In the genomic region with DNA sequence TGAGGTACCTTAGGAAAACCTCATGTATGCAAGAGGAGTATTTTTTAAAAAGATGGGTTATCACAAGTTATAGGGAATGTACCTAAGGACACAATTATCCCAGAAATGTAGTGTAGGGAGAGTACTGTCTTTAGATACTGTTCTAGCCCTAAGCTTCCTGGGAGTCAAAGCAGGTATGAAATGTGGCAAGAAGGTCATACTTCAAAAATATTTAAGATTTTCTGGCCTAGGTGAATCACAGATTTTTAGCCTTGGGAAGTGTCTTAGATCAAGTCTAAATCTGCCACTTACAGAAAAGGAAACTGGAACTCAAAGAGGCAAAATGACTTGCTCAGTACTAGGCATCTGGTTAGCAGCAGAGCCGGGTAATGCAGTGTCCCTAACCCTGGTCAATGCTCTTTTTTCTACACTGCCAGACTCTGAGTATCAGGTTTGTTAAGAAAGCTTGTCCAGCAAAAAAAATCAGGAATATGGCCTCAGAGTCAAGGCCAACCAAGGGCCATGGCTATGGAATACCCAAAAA, we compare ENCODE assay signal across 22 cellular contexts. TPM values are rescaled to one million over a fixed set of nuclear protein-coding genes. Genes with fewer than 3 reads are reported as not detected.
DNase-seq lines count a peak whose midpoint lies in the region; ATAC-seq and TF ChIP-seq lines count a peak whose summit lies in the region.
"Had no signal": no experiment of that assay in that cellular context is flagged by ENCODE, and none has a peak within 500 bp of the region (broad histone marks: within the 10 kb centered on the region; RNA-seq: fewer than 3 reads in every experiment).

No MANE protein-coding gene starts in this region.

- H3K9ac ChIP-seq in BLaER1: 0 out of 2 replicates have a peak overlapping the region, but pooled peaks have one; percentile 27

- H3K4me2 ChIP-seq in BLaER1: peak overlapping the region; percentile 85

- H3K36me3 ChIP-seq in BLaER1: peaks cover 89% of the 10 kb centered on the region
- H3K36me3 ChIP-seq: adrenal gland, vagina, WERI-Rb-1 had no signal

- peaks cover 89% of the 10 kb centered on the region for H3K4me1 Mint-ChIP-seq in activated B cell treated with CpG ODN at 0.5 μM for 24 hours
- H3K4me1 Mint-ChIP-seq: neural crest cell had no signal

- peaks cover 93% of the 10 kb centered on the region for H3K4me1 ChIP-seq in BLaER1
- H3K4me1 ChIP-seq: adrenal gland, vagina had no signal

- POLR2A ChIA-PET in activated B cell treated with CpG ODN at 0.5 μM for 24 hours (lab: Charles Lee): interaction anchor here (0.6 to 2.9 kb wide), 8 partner anchors 9 to 126 kb away, joined by 3 to 16 read pairs (median 4); a partner anchor contains a TSS

- CTCF ChIA-PET in activated B cell treated with CpG ODN at 0.5 μM for 24 hours (lab: Charles Lee): interaction anchor here (0.7 to 3.4 kb wide), 4 partner anchors 12 to 64 kb away, joined by 3 to 12 read pairs (median 3); no protein-coding TSS in a partner anchor

- no peaks in the 10 kb centered on the region for H3K9me3 Mint-ChIP-seq in activated B cell treated with CpG ODN at 0.5 μM for 24 hours
- H3K9me3 Mint-ChIP-seq: neural crest cell had no signal

- DNase-seq in activated B cell treated with CpG ODN at 0.5 μM for 24 hours: no peak
- no peak for DNase-seq in NCI-H82 (lab: John Stamatoyannopoulos, UW)
- DNase-seq in omental fat pad (ENCODE audit: low spot score): no peak
- no peak for DNase-seq in effector CD8-positive, alpha-beta T cell (lab: John Stamatoyannopoulos, UW)
- DNase-seq: activated CD4-positive, alpha-beta T cell treated with anti-CD3 and anti-CD28 coated beads, Interleukin-2, amount 50 U/mL, for 4 hours; activated gamma-delta T cell treated with Interleukin-2 at 50 U/mL for 16 hours; adrenal gland; midbrain; NCI-H1417 treated with DMSO at 0.1 percent for 48 hours; NCI-H2171; NCI-H69; OCI-M1; SIG-M5; stimulated activated CD4-positive, alpha-beta T cell treated with anti-CD3 and anti-CD28 coated beads, Interleukin-2, amount 100 ng/mL, for 48 hours; WERI-Rb-1 had no signal

- peaks cover 100% of the 10 kb centered on the region for H4K20me1 ChIP-seq in BLaER1

- peak overlapping the region; percentile 20; the same call in 1 of the 2 replicates for H3K4me3 ChIP-seq in BLaER1
- H3K4me3 ChIP-seq: adrenal gland, skin epidermis, vagina had no signal

- H3K4me3 Mint-ChIP-seq in activated B cell treated with CpG ODN at 0.5 μM for 24 hours: peak overlapping the region; percentile 44
- H3K4me3 Mint-ChIP-seq: neural crest cell had no signal

- peak overlapping the region; percentile 82 for H3K27ac Mint-ChIP-seq in activated B cell treated with CpG ODN at 0.5 μM for 24 hours

- TF ChIP-seq CTCF in activated B cell treated with CpG ODN at 0.5 μM for 24 hours (IDR thresholded peaks at IDR 0.05) (no peak), omental fat pad (IDR thresholded peaks at IDR 0.05) (no peak)

- no peaks in the 10 kb centered on the region for H3K27me3 Mint-ChIP-seq in activated B cell treated with CpG ODN at 0.5 μM for 24 hours

- peak; percentile 58 for ATAC-seq in GM18868 (IDR thresholded peaks at IDR 0.05; ENCODE audit: unreplicated experiment)
- ATAC-seq in HG02885 (IDR thresholded peaks at IDR 0.05; ENCODE audit: poor library complexity, unreplicated experiment): peak; percentile 41
- ATAC-seq in activated B cell treated with CpG ODN at 0.5 μM for 24 hours (ENCODE audit: low read depth): peak; percentile 23
- no peak for ATAC-seq in omental fat pad (ENCODE audit: low FRiP score)
- ATAC-seq in GM21367 (IDR thresholded peaks at IDR 0.05; ENCODE audit: unreplicated experiment): no peak

- H3K27ac ChIP-seq in BLaER1: peak overlapping the region; percentile 39; the same call in 1 of the 2 replicates
- H3K27ac ChIP-seq: adrenal gland, skin epidermis, vagina, WERI-Rb-1 had no signal

- H3K9me3 ChIP-seq in BLaER1: no peaks in the 10 kb centered on the region
- H3K9me3 ChIP-seq: adrenal gland, vagina had no signal

- peaks cover 49% of the 10 kb centered on the region for H3K36me3 Mint-ChIP-seq in activated B cell treated with CpG ODN at 0.5 μM for 24 hours (ENCODE audit: low read depth)

- H3K27me3 ChIP-seq in BLaER1: no peaks in the 10 kb centered on the region
- H3K27me3 ChIP-seq: adrenal gland, vagina had no signal

- intact Hi-C loops in activated B cell treated with CpG ODN at 0.5 μM for 24 hours (cut with micrococcal nuclease): loop anchor here (10.0 kb wide), 2 partner anchors 432 to 718 kb away; a partner anchor contains a TSS

RNA-seq across cellular contexts. Expression of a gene that starts 13.9 kb away (rescaled TPM):
- total RNA-seq in activated B cell treated with CpG ODN at 0.5 μM for 24 hours: 156 and 157 TPM in 2 replicates
- total RNA-seq in omental fat pad: 10 to 100 TPM; 16.6 to 34.7 (median 29.7) TPM

Comparison
In these comparisons a context has a peak if more than half of its experiments do, and no peak if none do; other contexts are left out.
1. ATAC-seq: peak in GM18868 (single experiment), HG02885 (single experiment) and activated B cell treated with CpG ODN at 0.5 μM for 24 hours (single experiment); none in omental fat pad (single experiment) and GM21367 (single experiment).